17 cellular contexts compared by ENCODE assay signal in the genomic region with DNA sequence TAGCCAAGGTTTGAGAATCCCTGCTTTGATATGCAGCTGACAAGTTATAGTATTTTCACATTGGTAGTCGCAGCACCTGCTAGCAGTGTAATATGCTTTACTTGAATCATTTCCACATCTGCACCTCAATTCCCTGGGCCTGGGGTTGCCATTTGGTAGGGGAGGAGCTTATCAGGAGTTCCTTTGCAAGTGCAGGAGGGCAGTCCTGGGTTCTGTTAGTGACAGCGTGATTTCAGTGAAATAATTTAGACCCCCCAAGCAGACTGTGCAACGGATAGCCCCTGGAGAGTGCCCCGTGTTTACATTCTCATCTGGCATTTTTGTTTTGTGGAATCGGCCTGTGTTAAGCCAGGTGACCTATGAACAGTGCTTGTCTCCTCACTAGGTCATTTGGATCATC. TPM values are rescaled to one million over a fixed set of nuclear protein-coding genes. Genes with fewer than 3 reads are reported as not detected.
A peak's percentile ranks its signal among the peaks of the same experiment; 100 is the strongest.
DNase-seq lines count a peak whose midpoint lies in the region; ATAC-seq and TF ChIP-seq lines count a peak whose summit lies in the region.
"Had no signal": no experiment of that assay in that cellular context is flagged by ENCODE, and none has a peak within 500 bp of the region (broad histone marks: within the 10 kb centered on the region; RNA-seq: fewer than 3 reads in every experiment).

No MANE protein-coding gene starts in this region.

- intact Hi-C loops in CD4-positive, alpha-beta T cell (cut with DNase I, micrococcal nuclease): loop anchor here (1.0 to 5.0 kb wide), 6 partner anchors 33 to 251 kb away; a partner anchor contains a TSS
- intact Hi-C loops in CD8-positive, alpha-beta T cell (cut with DNase I, micrococcal nuclease): loop anchor here (1.0 to 5.0 kb wide), 6 partner anchors 33 to 276 kb away; a partner anchor contains a TSS

- no peaks in the 10 kb centered on the region for H3K27me3 Mint-ChIP-seq in activated T-cell treated with anti-CD3 and anti-CD28 coated beads, Interleukin-2, amount 50 U/mL, for 24 hours
- H3K27me3 Mint-ChIP-seq in CD4-positive, alpha-beta T cell: no peaks in the 10 kb centered on the region
- no peaks in the 10 kb centered on the region for H3K27me3 Mint-ChIP-seq in CD8-positive, alpha-beta T cell (ENCODE audit: low read depth)
- H3K27me3 Mint-ChIP-seq in naive thymus-derived CD8-positive, alpha-beta T cell: no peaks in the 10 kb centered on the region

- H3K4me3 ChIP-seq in CD8-positive, alpha-beta T cell (ENCODE audit: low read depth, low read length): no peak overlapping the region
- H3K4me3 ChIP-seq: A549, HAP-1 had no signal

- ATAC-seq in CD4-positive, alpha-beta T cell (ENCODE audit: poor library complexity): no peak
- ATAC-seq in CD8-positive, alpha-beta T cell: no peak
- ATAC-seq in naive thymus-derived CD8-positive, alpha-beta T cell: no peak
- ATAC-seq in HG03460 (IDR thresholded peaks at IDR 0.05; ENCODE audit: unreplicated experiment): no peak

- H3K27me3 ChIP-seq in CD4-positive, alpha-beta T cell (ENCODE audit: control insufficient read depth, insufficient read depth, low read length): no peaks in the 10 kb centered on the region
- H3K27me3 ChIP-seq in CD8-positive, alpha-beta T cell (ENCODE audit: insufficient read depth, low read length): no peaks in the 10 kb centered on the region
- H3K27me3 ChIP-seq: BE2C had no signal

- CTCF ChIA-PET in CD4-positive, alpha-beta T cell (lab: Charles Lee): interaction anchor here (1.3 to 1.6 kb wide), 2 partner anchors 34 to 38 kb away, joined by 4 read pairs; a partner anchor contains a TSS
- CTCF ChIA-PET in CD8-positive, alpha-beta T cell (lab: Charles Lee): interaction anchor here (0.9 to 4.5 kb wide), 14 partner anchors 12 to 196 kb away, joined by 3 to 56 read pairs (median 4); a partner anchor contains a TSS

- H3K27ac ChIP-seq in CD4-positive, alpha-beta T cell (ENCODE audit: low read depth, low read length): no peak overlapping the region
- H3K27ac ChIP-seq in CD8-positive, alpha-beta T cell (ENCODE audit: low read depth, low read length): no peak overlapping the region
- H3K27ac ChIP-seq: A549, C4-2B had no signal

- no peak for TF ChIP-seq CTCF in CD4-positive, alpha-beta T cell (IDR thresholded peaks at IDR 0.05)
- no peak for TF ChIP-seq CTCF in CD8-positive, alpha-beta T cell (IDR thresholded peaks at IDR 0.05)

- H3K36me3 ChIP-seq in CD8-positive, alpha-beta T cell (ENCODE audit: insufficient read depth, low read length): peaks cover 51% of the 10 kb centered on the region

- H3K36me3 Mint-ChIP-seq in activated T-cell treated with anti-CD3 and anti-CD28 coated beads, Interleukin-2, amount 50 U/mL, for 24 hours (ENCODE audit: low read depth): peaks cover 93% of the 10 kb centered on the region
- H3K36me3 Mint-ChIP-seq in CD4-positive, alpha-beta T cell (ENCODE audit: low read depth): peaks cover 89% of the 10 kb centered on the region
- peaks cover 86% of the 10 kb centered on the region for H3K36me3 Mint-ChIP-seq in CD8-positive, alpha-beta T cell
- H3K36me3 Mint-ChIP-seq in naive thymus-derived CD8-positive, alpha-beta T cell: peaks cover 0 to 78% (median 10%) of the 10 kb centered on the region in 3 donors

- POLR2A ChIA-PET in CD4-positive, alpha-beta T cell (lab: Charles Lee): interaction anchor here (1.0 to 2.4 kb wide), 3 partner anchors 16 to 38 kb away, joined by 3 to 20 read pairs (median 4); a partner anchor contains a TSS
- POLR2A ChIA-PET in CD8-positive, alpha-beta T cell (lab: Charles Lee): interaction anchor here (0.9 to 1.1 kb wide), 3 partner anchors 34 to 155 kb away, joined by 3 to 4 read pairs (median 3); a partner anchor contains a TSS
- POLR2A ChIA-PET in naive thymus-derived CD8-positive, alpha-beta T cell (lab: Charles Lee): interaction anchor here (0.6 to 7.0 kb wide), 3 partner anchors 32 to 78 kb away, joined by 3 to 65 read pairs (median 3); a partner anchor contains a TSS

- H3K9me3 ChIP-seq in CD4-positive, alpha-beta T cell (ENCODE audit: control insufficient read depth, low read length): no peaks in the 10 kb centered on the region
- H3K9me3 ChIP-seq in CD8-positive, alpha-beta T cell (ENCODE audit: low read length): no peaks in the 10 kb centered on the region
- H3K9me3 ChIP-seq: A549, BE2C, Caco-2, HAP-1 had no signal

- no peak for DNase-seq in activated T-cell treated with anti-CD3 and anti-CD28 coated beads, Interleukin-2, amount 50 U/mL, for 24 hours
- DNase-seq in activated T-cell treated with anti-CD3 and anti-CD28 coated beads, Interleukin-2, amount 50 U/mL, for 48 hours: no peak
- DNase-seq in CD4-positive, alpha-beta T cell: no peak
- DNase-seq in CD8-positive, alpha-beta T cell: no peak
- DNase-seq in naive thymus-derived CD8-positive, alpha-beta T cell: no peak
- no peak for DNase-seq in germinal center (ENCODE audit: low spot score)
- DNase-seq: BE2C; Caco-2; CD8-positive, alpha-beta memory T cell; DMS53; GF-D8 had no signal

- H3K9me3 Mint-ChIP-seq in activated T-cell treated with anti-CD3 and anti-CD28 coated beads, Interleukin-2, amount 50 U/mL, for 24 hours: no peaks in the 10 kb centered on the region
- H3K9me3 Mint-ChIP-seq in CD4-positive, alpha-beta T cell: no peaks in the 10 kb centered on the region
- no peaks in the 10 kb centered on the region for H3K9me3 Mint-ChIP-seq in CD8-positive, alpha-beta T cell
- no peaks in the 10 kb centered on the region for H3K9me3 Mint-ChIP-seq in naive thymus-derived CD8-positive, alpha-beta T cell
- H3K9me3 Mint-ChIP-seq: CD8-positive, alpha-beta memory T cell had no signal

- peaks cover 41% of the 10 kb centered on the region for H3K4me1 Mint-ChIP-seq in activated T-cell treated with anti-CD3 and anti-CD28 coated beads, Interleukin-2, amount 50 U/mL, for 24 hours (ENCODE audit: low read depth)
- H3K4me1 Mint-ChIP-seq in CD4-positive, alpha-beta T cell (ENCODE audit: low read depth): peaks cover 23% of the 10 kb centered on the region
- H3K4me1 Mint-ChIP-seq in CD8-positive, alpha-beta T cell (ENCODE audit: low read depth): peaks cover 29% of the 10 kb centered on the region
- H3K4me1 Mint-ChIP-seq in naive thymus-derived CD8-positive, alpha-beta T cell: peaks cover 15 to 42% (median 25%) of the 10 kb centered on the region in 4 donors

- peaks cover 13% of the 10 kb centered on the region for H3K4me1 ChIP-seq in CD8-positive, alpha-beta T cell (ENCODE audit: insufficient read depth, low read length)
- H3K4me1 ChIP-seq: BE2C, HAP-1 had no signal

- H3K27ac Mint-ChIP-seq in activated T-cell treated with anti-CD3 and anti-CD28 coated beads, Interleukin-2, amount 50 U/mL, for 24 hours: peak overlapping the region; percentile 82
- peak overlapping the region; percentile 38 for H3K27ac Mint-ChIP-seq in CD4-positive, alpha-beta T cell
- H3K27ac Mint-ChIP-seq in CD8-positive, alpha-beta T cell: peak overlapping the region; percentile 32
- H3K27ac Mint-ChIP-seq in naive thymus-derived CD8-positive, alpha-beta T cell: peak overlapping the region in 7 of 10 donors; percentile 29 to 50 (median 46)

- H3K4me3 Mint-ChIP-seq in activated T-cell treated with anti-CD3 and anti-CD28 coated beads, Interleukin-2, amount 50 U/mL, for 24 hours: no peak overlapping the region
- peak overlapping the region; percentile 7 for H3K4me3 Mint-ChIP-seq in CD4-positive, alpha-beta T cell
- no peak overlapping the region for H3K4me3 Mint-ChIP-seq in CD8-positive, alpha-beta T cell
- no peak overlapping the region for H3K4me3 Mint-ChIP-seq in naive thymus-derived CD8-positive, alpha-beta T cell
- H3K4me3 Mint-ChIP-seq: CD8-positive, alpha-beta memory T cell had no signal

RNA-seq across cellular contexts. Expression of a gene that starts 6.0 kb away (rescaled TPM):
- total RNA-seq in CD4-positive, alpha-beta T cell: 10 to 100 TPM; 62.6 to 74.8 TPM
- 100 to 1,000 TPM; 106 to 108 TPM for total RNA-seq in CD8-positive, alpha-beta T cell
- total RNA-seq in naive thymus-derived CD8-positive, alpha-beta T cell: 10 to 100 TPM; 58.1 to 59.7 TPM
- 100 to 1,000 TPM; 113 to 141 (median 138) TPM for polyA plus RNA-seq in naive thymus-derived CD8-positive, alpha-beta T cell

RNA-seq across cellular contexts. Expression of a gene that starts 34.4 kb away (rescaled TPM):
- 10 to 100 TPM; 19.9 to 21.3 TPM for total RNA-seq in CD4-positive, alpha-beta T cell
- total RNA-seq in CD8-positive, alpha-beta T cell: 10 to 100 TPM; 58.5 to 60.3 TPM
- total RNA-seq in naive thymus-derived CD8-positive, alpha-beta T cell: 10 to 100 TPM; 34.3 to 34.4 TPM
- 10 to 100 TPM; 18.9 to 22.2 (median 19.1) TPM for polyA plus RNA-seq in naive thymus-derived CD8-positive, alpha-beta T cell
- total RNA-seq: H1 had no signal
- polyA plus RNA-seq: AG04450 had no signal

RNA-seq across cellular contexts. Expression of a gene that starts 38.2 kb away (rescaled TPM):
- total RNA-seq in CD4-positive, alpha-beta T cell: 10 to 100 TPM; 29.2 to 34.5 TPM
- total RNA-seq in CD8-positive, alpha-beta T cell: 10 to 100 TPM; 50.4 to 51.1 TPM
- total RNA-seq in naive thymus-derived CD8-positive, alpha-beta T cell: 10 to 100 TPM; 37.8 to 38.4 TPM
- polyA plus RNA-seq in naive thymus-derived CD8-positive, alpha-beta T cell: 10 to 100 TPM; 25.7 to 36.8 (median 30.8) TPM

Comparison
In these comparisons a context has a peak if more than half of its experiments do, and no peak if none do; other contexts are left out.
1. H3K27ac Mint-ChIP-seq: peak in every context shown above with its lines; median percentile 82 in activated T-cell treated with anti-CD3 and anti-CD28 coated beads, Interleukin-2, amount 50 U/mL, for 24 hours; 46 in naive thymus-derived CD8-positive, alpha-beta T cell; 38 in CD4-positive, alpha-beta T cell; 32 in CD8-positive, alpha-beta T cell.